17 cellular contexts compared by ENCODE assay signal in genomic region chr2:27915191-27915590, GRCh38. TPM values are rescaled to one million over a fixed set of nuclear protein-coding genes. Genes with fewer than 3 reads are reported as not detected.
DNase-seq lines count a peak whose midpoint lies in the region; ATAC-seq, FAIRE-seq and TF ChIP-seq lines count a peak whose summit lies in the region.
"Had no signal": no experiment of that assay in that cellular context is flagged by ENCODE, and none has a peak within 500 bp of the region (broad histone marks: within the 10 kb centered on the region; RNA-seq: fewer than 3 reads in every experiment).

No MANE protein-coding gene starts in this region.

- no peak overlapping the region for H3K9ac ChIP-seq in keratinocyte (ENCODE audit: control insufficient read depth, extremely low read depth, insufficient read depth, low read length)

- no peaks in the 10 kb centered on the region for H3K9me1 ChIP-seq in keratinocyte (ENCODE audit: control insufficient read depth, extremely low read depth, insufficient read depth, low read length)

- TF ChIP-seq EP300 in A549 (IDR thresholded peaks at IDR 0.05) = no peak
- peak; percentile 9 to 77 (median 69) for TF ChIP-seq EP300 in sigmoid colon (IDR thresholded peaks at IDR 0.05)

- FAIRE-seq in A549 (lab: Jason Lieb, UNC) (peak; percentile 49), keratinocyte (lab: Jason Lieb, UNC) (peak; percentile 29)

- no peaks in the 10 kb centered on the region for H3K36me3 ChIP-seq in keratinocyte (ENCODE audit: control insufficient read depth in 2 of 2, extremely low read depth in 1 of 2, insufficient read depth in 2 of 2, low read length in 2 of 2)
- H3K36me3 ChIP-seq in sigmoid colon = no peaks in the 10 kb centered on the region
- H3K36me3 ChIP-seq: cardiac muscle cell, SJCRH30, thoracic aorta had no signal

- POLR2A ChIA-PET in A549 (lab: Yijun Ruan, JAX) = no interaction called here
- POLR2A ChIA-PET in RWPE1 (lab: Yijun Ruan, JAX; ENCODE audit: low non-redundant PET) = no interaction called here

- H3K4me2 ChIP-seq in A549 = peak overlapping the region; percentile 31; the same call in 2 of the 3 replicates
- H3K4me2 ChIP-seq in keratinocyte (ENCODE audit: control insufficient read depth, extremely low read depth, insufficient read depth, low read depth, low read length) = peak overlapping the region; percentile 48

- H3K27ac ChIP-seq in A549 (peak overlapping the region; percentile 66 to 84; a peak in 5 of 6 replicates), epithelial cell of prostate (peak overlapping the region; percentile 51), keratinocyte (ENCODE audit: control insufficient read depth, insufficient read depth, low read length) (no peak overlapping the region), sigmoid colon (peak overlapping the region; percentile 75 to 83 (median 81)), RWPE1 (no peak overlapping the region)
- H3K27ac ChIP-seq: cardiac muscle cell, SJCRH30 had no signal

- no peaks in the 10 kb centered on the region for H3K9me3 ChIP-seq in A549
- H3K9me3 ChIP-seq in keratinocyte (ENCODE audit: control insufficient read depth, low read depth, low read length) = no peaks in the 10 kb centered on the region
- H3K9me3 ChIP-seq in sigmoid colon = no peaks in the 10 kb centered on the region
- H3K9me3 ChIP-seq: SJCRH30, thoracic aorta had no signal

- dilution Hi-C loops in keratinocyte (cut with MboI; ENCODE audit: extremely low pct_ligation_motif_present, low sequenced_read_pairs) = no loop called here

- peaks cover 52% of the 10 kb centered on the region for H3K4me1 ChIP-seq in A549
- H3K4me1 ChIP-seq in keratinocyte (ENCODE audit: control insufficient read depth, extremely low read depth, insufficient read depth, low read length) = peaks cover 26% of the 10 kb centered on the region
- H3K4me1 ChIP-seq in sigmoid colon = peaks cover 0 to 36% (median 33%) of the 10 kb centered on the region in 4 donors
- H3K4me1 ChIP-seq: SJCRH30 had no signal

- no peaks in the 10 kb centered on the region for H4K20me1 ChIP-seq in keratinocyte (ENCODE audit: control insufficient read depth, extremely low read depth, insufficient read depth, low read length)

- CTCF ChIA-PET in A549 (lab: Yijun Ruan, JAX) (interaction anchor here (1.5 to 1.8 kb wide), 2 partner anchors 8 to 25 kb away, joined by 5 to 8 read pairs; partner anchors contain the start of gene RBKS), RWPE1 (lab: Yijun Ruan, JAX) (no interaction called here)

- no peak for ATAC-seq in A549
- ATAC-seq: CD8-positive, alpha-beta T cell; effector memory CD8-positive, alpha-beta T cell had no signal

- no peak for TF ChIP-seq CTCF in A549 (IDR thresholded peaks at IDR 0.05)
- no peak for TF ChIP-seq CTCF in keratinocyte (optimal IDR thresholded peaks at IDR 0.05 in 1 of 3, IDR thresholded peaks at IDR 0.05 in 1 of 3, conservative IDR thresholded peaks at IDR 0.05 in 1 of 3; ENCODE audit: extremely low read depth in 1 of 3, insufficient read depth in 2 of 3, low read length in 3 of 3)
- TF ChIP-seq CTCF in sigmoid colon (IDR thresholded peaks at IDR 0.05) = no peak
- no peak for TF ChIP-seq CTCF in RWPE1 (conservative IDR thresholded peaks at IDR 0.05; ENCODE audit: low read depth)

- no peak for TF ChIP-seq POLR2A in A549 (IDR thresholded peaks at IDR 0.05; ENCODE audit: low read length)
- no peak for TF ChIP-seq POLR2A in sigmoid colon (IDR thresholded peaks at IDR 0.05)

- intact Hi-C loops in sigmoid colon (cut with DNase I) = loop anchor here (2.0 kb wide), 2 partner anchors 24 to 476 kb away; partner anchors contain the start of genes BABAM2 and RBKS

- H2AFZ ChIP-seq in keratinocyte (ENCODE audit: control insufficient read depth, low read length) = no peak overlapping the region

- 70% methylated on average over 5 of the region's 5 CpGs for WGBS in A549 (ENCODE audit: missing lambda C conversion rate)
- WGBS in sigmoid colon, 2 donors = 67 to 72% methylated on average over 5 of the region's 5 CpGs

- DNase-seq in A549 (ENCODE audit: low read depth in 1 of 2, low spot score in 1 of 2) (no peak), epithelial cell of prostate (ENCODE audit: low read depth, low spot score) (no peak), keratinocyte (ENCODE audit: low read depth, low spot score) (no peak), sigmoid colon (peak; percentile 72), NCI-H748 treated with DMSO at 0.1 percent for 48 hours (lab: John Stamatoyannopoulos, UW) (no peak), putamen (ENCODE audit: low spot score) (no peak), NCI-H2081 treated with DMSO at 0.1 percent for 48 hours (lab: John Stamatoyannopoulos, UW) (no peak), RWPE1 (ENCODE audit: low spot score) (no peak)
- DNase-seq: activated CD4-positive, alpha-beta T cell treated with anti-CD3 and anti-CD28 coated beads, Interleukin-2, amount 10 ng/mL, durations not matched to agents 7 days and 5 days; activated T-cell treated with anti-CD3 and anti-CD28 coated beads for 4 hours; CD8-positive, alpha-beta T cell; effector memory CD8-positive, alpha-beta T cell; NCI-H1436; SJCRH30; T1000 had no signal

- no peak overlapping the region for H3K4me3 ChIP-seq in A549
- no peak overlapping the region for H3K4me3 ChIP-seq in keratinocyte (ENCODE audit: control insufficient read depth in 2 of 3, extremely low read depth in 1 of 3, insufficient read depth in 2 of 3, low read depth in 1 of 3, low read length in 3 of 3)
- H3K4me3 ChIP-seq in sigmoid colon = peak overlapping the region in 1 of 4 donors; percentile 1
- H3K4me3 ChIP-seq: cardiac muscle cell, SJCRH30, thoracic aorta had no signal

- no peak for TF ChIP-seq RAD21 in A549 (conservative IDR thresholded peaks at IDR 0.05 in 1 of 2, IDR thresholded peaks at IDR 0.05 in 1 of 2)

- H3K27me3 ChIP-seq in keratinocyte (ENCODE audit: control insufficient read depth, extremely low read depth, insufficient read depth, low read length) = no peaks in the 10 kb centered on the region
- no peaks in the 10 kb centered on the region for H3K27me3 ChIP-seq in sigmoid colon
- H3K27me3 ChIP-seq: cardiac muscle cell, SJCRH30 had no signal

- no peaks in the 10 kb centered on the region for H3K79me2 ChIP-seq in keratinocyte (ENCODE audit: control insufficient read depth, insufficient read depth, low read length)

TF ChIP-seq in A549, 52 proteins besides CTCF, POLR2A, EP300 and RAD21 (continues in another document):
- TF ChIP-seq RFX5 (IDR thresholded peaks at IDR 0.05) (no peak), E2F6 (IDR thresholded peaks at IDR 0.05; ENCODE audit: borderline replicate concordance, low read depth) (no peak), NPAS2 (CRISPR knock-in tag; IDR thresholded peaks at IDR 0.05; ENCODE audit: borderline replicate concordance) (no peak), HEYL (CRISPR knock-in tag; IDR thresholded peaks at IDR 0.05) (no peak), CHD4 (IDR thresholded peaks at IDR 0.05; ENCODE audit: borderline replicate concordance) (no peak), HOXB13 (CRISPR knock-in tag; IDR thresholded peaks at IDR 0.05; ENCODE audit: low read depth) (no peak), GATA3 (IDR thresholded peaks at IDR 0.05; ENCODE audit: borderline replicate concordance) (no peak), ESRRA (IDR thresholded peaks at IDR 0.05; ENCODE audit: borderline replicate concordance, low read length) (no peak), SREBF2 (IDR thresholded peaks at IDR 0.05) (no peak), MAX (IDR thresholded peaks at IDR 0.05) (no peak)

RNA-seq across cellular contexts. Expression of gene BABAM2, which starts 24.7 kb away (rescaled TPM):
- polyA plus RNA-seq in A549 (2011; rRNA removed) = 78.4 and 87.1 TPM in 2 replicates
- polyA plus RNA-seq in A549 (2012; cell fraction: cytosol; rRNA removed) = 36.4 and 40.0 TPM in 2 replicates
- polyA plus RNA-seq in A549 (2012; cell fraction: nucleus; rRNA removed) = 23.5 and 26.3 TPM in 2 replicates
- polyA plus RNA-seq in A549 (2017; fragmentation: RNase III; extraction: RNeasy Plus Mini Kit Qiagen cat#74134 plus additional on column Dnase treatment) = 52.9 to 54.0 TPM (median 53.7 TPM) in 3 replicates
- 60.8 and 68.7 TPM in 2 replicates for polyA minus RNA-seq in A549 (2011; rRNA and poly(A)+ RNA removed)
- 24.3 to 30.3 TPM (median 29.8 TPM) in 3 replicates for polyA plus RNA-seq in keratinocyte
- polyA plus RNA-seq in keratinocyte (2011; ENCODE audit: low read depth) = 5.8 TPM
- 29.7 and 48.3 TPM in 2 replicates for polyA plus RNA-seq in keratinocyte (2011; cell fraction: cytosol; rRNA removed)
- 29.3 and 30.2 TPM in 2 replicates for polyA plus RNA-seq in keratinocyte (2011; cell fraction: nucleus; rRNA removed)
- 28.1 and 29.8 TPM in 2 replicates for polyA plus RNA-seq in keratinocyte (2012; ENCODE audit: low replicate concordance)
- polyA minus RNA-seq in keratinocyte = 16.4 to 31.4 TPM (median 28.3 TPM) in 3 replicates
- polyA minus RNA-seq in keratinocyte (2011; cell fraction: cytosol; rRNA and poly(A)+ RNA removed) = 17.6 TPM
- polyA minus RNA-seq in keratinocyte (2011; cell fraction: nucleus; rRNA and poly(A)+ RNA removed) = 20.4 and 55.5 TPM in 2 replicates
- total RNA-seq in sigmoid colon = 10 to 100 TPM; 24.4 to 52.3 (median 31.2) TPM
- polyA plus RNA-seq in sigmoid colon = 10 to 100 TPM; 22.9 to 25.2 (median 25.0) TPM

RNA-seq across cellular contexts. Expression of gene RBKS, which starts 25.0 kb away (rescaled TPM):
- polyA plus RNA-seq in A549 (2011; rRNA removed) (7.4 and 8.5 TPM in 2 replicates), A549 (2017; fragmentation: RNase III; extraction: RNeasy Plus Mini Kit Qiagen cat#74134 plus additional on column Dnase treatment) (7.6 to 9.5 TPM (median 8.5 TPM) in 3 replicates), keratinocyte (1.5 to 1.9 TPM (median 1.8 TPM) in 3 replicates), sigmoid colon (10 to 100 TPM in 2 of 3 donors, 1 to 10 TPM in 1; 5.1 to 28.0 (median 13.2) TPM)
- 5.5 and 6.7 TPM in 2 replicates for polyA plus RNA-seq in A549 (2012; cell fraction: cytosol; rRNA removed)
- 3.3 and 4.3 TPM in 2 replicates for polyA plus RNA-seq in A549 (2012; cell fraction: nucleus; rRNA removed)
- 5.5 and 5.9 TPM in 2 replicates for polyA minus RNA-seq in A549 (2011; rRNA and poly(A)+ RNA removed)
- 0.31 TPM for polyA plus RNA-seq in keratinocyte (2011; ENCODE audit: low read depth)
- 2.0 and 2.3 TPM in 2 replicates for polyA plus RNA-seq in keratinocyte (2011; cell fraction: cytosol; rRNA removed)
- 1.7 and 2.5 TPM in 2 replicates for polyA plus RNA-seq in keratinocyte (2011; cell fraction: nucleus; rRNA removed)
- 1.4 and 1.6 TPM in 2 replicates for polyA plus RNA-seq in keratinocyte (2012; ENCODE audit: low replicate concordance)
- 0.30 to 2.2 TPM (median 1.1 TPM) in 3 replicates for polyA minus RNA-seq in keratinocyte
- not detected for polyA minus RNA-seq in keratinocyte (2011; cell fraction: cytosol; rRNA and poly(A)+ RNA removed)
- polyA minus RNA-seq in keratinocyte (2011; cell fraction: nucleus; rRNA and poly(A)+ RNA removed) = 1.4 and 1.7 TPM in 2 replicates
- 1 to 10 TPM in 3 of 4 donors, under 1 TPM in 1; 0.55 to 3.1 (median 1.9) TPM for total RNA-seq in sigmoid colon

Comparison
In these comparisons a context has a peak if more than half of its experiments do, and no peak if none do; other contexts are left out.
1. H3K27ac ChIP-seq: peak in A549 (2 of 2), epithelial cell of prostate (single experiment) and sigmoid colon (4 of 4); none in keratinocyte (single experiment) and RWPE1 (single experiment).